ENCODE assay signal across 7 cellular contexts in the genomic region with DNA sequence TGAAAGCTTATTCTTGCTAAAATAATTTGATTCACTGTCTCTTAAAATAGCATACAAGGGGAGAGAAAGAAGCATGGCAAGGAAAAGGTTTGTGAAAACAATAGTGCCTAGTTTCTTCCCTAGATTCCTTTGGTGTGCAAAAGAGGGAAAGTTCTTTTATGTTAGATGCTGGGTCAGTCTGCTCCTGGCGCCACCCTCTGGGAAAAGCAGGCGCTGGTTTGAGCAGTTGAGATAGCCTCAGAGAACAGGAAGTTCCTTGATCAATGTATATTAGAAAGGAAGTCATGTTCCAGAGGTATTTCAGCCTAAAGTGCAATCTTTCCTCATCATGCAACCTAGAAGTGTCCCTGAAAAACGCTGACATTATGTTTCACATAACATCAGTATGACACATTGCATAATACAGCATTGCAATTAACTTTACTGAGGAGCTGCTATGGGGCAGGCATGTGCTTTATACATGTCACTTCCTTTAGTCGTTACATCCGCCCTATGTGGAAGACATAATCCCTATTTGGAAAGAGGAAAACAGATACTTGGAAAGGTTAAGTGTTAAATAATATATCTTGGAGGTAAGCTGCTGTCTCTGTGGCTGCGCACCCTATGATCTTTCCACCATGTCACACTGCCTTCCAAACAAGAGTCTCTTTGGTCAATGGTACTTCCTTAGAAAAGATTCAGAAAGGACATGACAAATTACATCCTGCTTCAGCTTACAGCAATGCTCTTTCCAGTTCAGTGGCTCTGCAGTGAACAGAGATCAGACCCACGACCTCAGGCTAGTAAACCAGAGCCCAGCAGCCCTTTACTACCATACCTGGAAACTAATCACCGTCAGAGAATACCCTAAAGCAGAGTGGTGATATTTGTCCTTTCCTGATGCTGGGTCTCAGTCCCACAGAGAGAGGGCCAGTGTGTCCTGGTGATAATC.
A peak's percentile ranks its signal among the peaks of the same experiment; 100 is the strongest.
DNase-seq lines count a peak whose midpoint lies in the region; ATAC-seq and TF ChIP-seq lines count a peak whose summit lies in the region.

No MANE protein-coding gene starts in this region.

- TF ChIP-seq CTCF in chondrocyte (IDR thresholded peaks at IDR 0.05) (peak; percentile 32), osteoblast (IDR thresholded peaks at IDR 0.05; ENCODE audit: extremely low read depth, low read depth, low read length) (no peak)

- no peaks in the 10 kb centered on the region for H3K36me3 Mint-ChIP-seq in chondrocyte (ENCODE audit: low read depth)

- peak; percentile 54 for ATAC-seq in GM18907 (IDR thresholded peaks at IDR 0.05; ENCODE audit: unreplicated experiment)

- H4K20me1 ChIP-seq in osteoblast (ENCODE audit: insufficient read depth, low read length) = no peaks in the 10 kb centered on the region
- H4K20me1 ChIP-seq in Karpas-422 (ENCODE audit: insufficient read depth, low read depth, low read length) = no peaks in the 10 kb centered on the region

- H3K9me2 ChIP-seq in Karpas-422 (replicated peaks; ENCODE audit: insufficient read depth, low read length) = no peaks in the 10 kb centered on the region

- H3K4me3 ChIP-seq in osteoblast (ENCODE audit: insufficient read depth, low read length) (no peak overlapping the region), Karpas-422 (ENCODE audit: low read length) (no peak overlapping the region)

- H3K9ac ChIP-seq in Karpas-422 (ENCODE audit: low read length) = no peak overlapping the region

- H3K79me2 ChIP-seq in osteoblast (ENCODE audit: insufficient read depth, low read length) = no peaks in the 10 kb centered on the region
- H3K79me2 ChIP-seq in Karpas-422 (ENCODE audit: low read length) = no peaks in the 10 kb centered on the region

- H3K9me3 Mint-ChIP-seq in chondrocyte (ENCODE audit: low read depth) = no peaks in the 10 kb centered on the region

- H3K4me1 ChIP-seq in osteoblast (ENCODE audit: insufficient read depth, low read length) = no peaks in the 10 kb centered on the region
- H3K4me1 ChIP-seq in Karpas-422 (ENCODE audit: low read length) = no peaks in the 10 kb centered on the region

- H3K27ac ChIP-seq in osteoblast (ENCODE audit: low read depth, low read length) (no peak overlapping the region), Karpas-422 (ENCODE audit: low read length) (no peak overlapping the region)

- H3K27me3 ChIP-seq in osteoblast (ENCODE audit: insufficient read depth, low read length) (no peaks in the 10 kb centered on the region), Karpas-422 (ENCODE audit: low read length) (no peaks in the 10 kb centered on the region)

- no peaks in the 10 kb centered on the region for H3K4me1 Mint-ChIP-seq in chondrocyte (ENCODE audit: low read depth)

- DNase-seq in NCI-H146 (lab: John Stamatoyannopoulos, UW) (peak; percentile 32), chondrocyte (ENCODE audit: low spot score) (no peak), osteoblast (ENCODE audit: insufficient read length, low spot score, missing footprints) (peak; percentile 13), HuH-7.5 (ENCODE audit: low spot score) (no peak), Karpas-422 (no peak)
- DNase-seq in activated CD4-positive, alpha-beta T cell treated with anti-CD3 and anti-CD28 coated beads, Interleukin-2, amount 50 U/mL, for 48 hours = no peak

- H3K27ac Mint-ChIP-seq in chondrocyte (ENCODE audit: unreplicated experiment) = no peak overlapping the region

- no peak overlapping the region for H2AFZ ChIP-seq in osteoblast (ENCODE audit: low read length)
- H2AFZ ChIP-seq in Karpas-422 (ENCODE audit: low read length) = no peak overlapping the region

- H3K4me2 ChIP-seq in osteoblast (ENCODE audit: insufficient read depth, low read length) = no peak overlapping the region
- no peak overlapping the region for H3K4me2 ChIP-seq in Karpas-422 (ENCODE audit: low read depth, low read length, poor library complexity, severe bottlenecking)

- H3K27me3 Mint-ChIP-seq in chondrocyte (ENCODE audit: low read depth) = peaks cover 15% of the 10 kb centered on the region

- no peaks in the 10 kb centered on the region for H3K36me3 ChIP-seq in osteoblast (ENCODE audit: insufficient read depth, low read length)
- H3K36me3 ChIP-seq in Karpas-422 (ENCODE audit: insufficient read depth, low read length) = no peaks in the 10 kb centered on the region

- H3K4me3 Mint-ChIP-seq in chondrocyte (ENCODE audit: unreplicated experiment) = no peak overlapping the region

- no peaks in the 10 kb centered on the region for H3K9me3 ChIP-seq in osteoblast (ENCODE audit: low read depth, low read length)
- H3K9me3 ChIP-seq in Karpas-422 (ENCODE audit: low read length) = no peaks in the 10 kb centered on the region

Comparison
In these comparisons a context has a peak if more than half of its experiments do, and no peak if none do; other contexts are left out.
1. DNase-seq: peak in NCI-H146 (single experiment) and osteoblast (single experiment); none in chondrocyte (single experiment), HuH-7.5 (single experiment), activated CD4-positive, alpha-beta T cell treated with anti-CD3 and anti-CD28 coated beads, Interleukin-2, amount 50 U/mL, for 48 hours (0 of 2) and Karpas-422 (single experiment).